ENCODE assay signal across 14 cellular contexts in genomic region chr18:70420151-70420898, GRCh38.
DNase-seq lines count a peak whose midpoint lies in the region; ATAC-seq, FAIRE-seq and TF ChIP-seq lines count a peak whose summit lies in the region.
"Had no signal": no experiment of that assay in that cellular context is flagged by ENCODE, and none has a peak within 500 bp of the region (broad histone marks: within the 10 kb centered on the region; RNA-seq: fewer than 3 reads in every experiment).

No MANE protein-coding gene starts in this region.

- H3K36me3 ChIP-seq in bronchial epithelial cell (ENCODE audit: control insufficient read depth, insufficient read depth, low read length) = no peaks in the 10 kb centered on the region

- TF ChIP-seq CTCF in D721Med (IDR thresholded peaks at IDR 0.05; ENCODE audit: insufficient read depth, missing control alignments) = no peak
- no peak for TF ChIP-seq CTCF in bronchial epithelial cell (IDR thresholded peaks at IDR 0.05; ENCODE audit: insufficient read depth, low read length, severe bottlenecking)

- H3K27me3 ChIP-seq in bronchial epithelial cell (ENCODE audit: control insufficient read depth, insufficient read depth, low read length) = no peaks in the 10 kb centered on the region
- H3K27me3 ChIP-seq: testis had no signal

- no peak overlapping the region for H3K4me3 ChIP-seq in bronchial epithelial cell (ENCODE audit: low read depth, low read length)
- H3K4me3 ChIP-seq: lung, testis had no signal

- DNase-seq in D721Med (ENCODE audit: insufficient read length, low spot score) (no peak), NOMO-1 treated with DMSO at 0.1 percent for 48 hours (lab: John Stamatoyannopoulos, UW; ENCODE audit: unreplicated experiment) (peak; percentile 69), bronchial epithelial cell (ENCODE audit: low read depth) (peak; percentile 63), lung microvascular endothelial cell (ENCODE audit: low read depth in 2 of 2) (peak; percentile 53 to 66), GM12892 (ENCODE audit: insufficient read length) (no peak), NCI-H1694 treated with DMSO at 0.1 percent for 48 hours (lab: John Stamatoyannopoulos, UW) (no peak), putamen (ENCODE audit: low spot score) (no peak)
- DNase-seq: activated B cell treated with CpG ODN at 0.5 μM for 24 hours; central memory CD4-positive, alpha-beta T cell; NCI-H2029; posterior cingulate gyrus; testis had no signal

- no peak for TF ChIP-seq POLR2A in GM12892 (IDR thresholded peaks at IDR 0.05; ENCODE audit: low read depth, low read length)

- ATAC-seq in HG03045 (IDR thresholded peaks at IDR 0.05; ENCODE audit: unreplicated experiment) = no peak

- FAIRE-seq in D721Med (lab: Jason Lieb, UNC) = peak; percentile 98
- no peak for FAIRE-seq in bronchial epithelial cell (lab: Jason Lieb, UNC)
- no peak for FAIRE-seq in GM12892 (lab: Jason Lieb, UNC)

Comparison
In these comparisons a context has a peak if more than half of its experiments do, and no peak if none do; other contexts are left out.
1. DNase-seq: peak in NOMO-1 treated with DMSO at 0.1 percent for 48 hours (single experiment), bronchial epithelial cell (single experiment) and lung microvascular endothelial cell (2 of 2); none in D721Med (single experiment), GM12892 (single experiment), NCI-H1694 treated with DMSO at 0.1 percent for 48 hours (single experiment) and putamen (single experiment).